9 cellular contexts compared by ENCODE assay signal in the genomic region with DNA sequence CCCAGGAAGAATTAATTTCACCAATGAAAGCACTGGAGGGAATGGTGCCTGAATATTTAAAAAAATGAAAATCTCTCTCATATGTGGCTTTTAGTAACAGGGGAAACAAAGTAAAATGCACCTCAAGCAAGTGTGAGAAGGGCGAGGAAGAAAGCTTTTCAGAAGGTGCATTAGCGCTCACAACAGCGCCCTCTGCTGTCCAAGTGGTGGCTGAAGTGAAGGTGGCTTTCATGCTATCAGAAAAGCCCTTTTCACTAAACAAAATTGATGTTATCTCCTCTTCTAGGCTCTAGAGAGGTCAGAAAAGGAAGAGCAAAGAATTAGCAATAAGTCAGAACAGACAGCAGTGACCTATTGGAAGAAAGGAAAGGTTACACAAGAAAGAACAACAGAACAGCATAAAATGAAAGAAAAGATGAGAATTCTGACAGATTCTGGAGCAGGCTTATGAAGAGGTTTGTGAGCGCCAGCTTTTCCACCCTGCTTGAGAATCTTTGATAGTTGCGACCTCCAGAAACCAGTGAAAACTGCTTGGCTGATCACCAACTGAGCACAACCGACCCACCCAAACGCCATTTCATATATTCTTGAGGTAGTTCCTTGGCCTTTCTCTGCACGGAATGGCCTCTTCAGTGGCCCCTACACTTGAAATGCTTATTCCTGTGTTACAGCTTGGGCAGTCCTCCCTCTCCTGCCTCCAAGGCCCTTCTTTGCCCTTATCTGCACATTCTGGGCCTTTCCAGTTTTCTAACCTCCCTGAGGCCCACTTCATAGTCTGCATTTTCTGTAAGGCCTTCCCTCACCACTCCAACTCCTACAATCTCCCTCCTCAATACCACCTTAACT. TPM values are rescaled to one million over a fixed set of nuclear protein-coding genes. Genes with fewer than 3 reads are reported as not detected.
DNase-seq lines count a peak whose midpoint lies in the region; ATAC-seq and TF ChIP-seq lines count a peak whose summit lies in the region.
"Had no signal": no experiment of that assay in that cellular context is flagged by ENCODE, and none has a peak within 500 bp of the region (broad histone marks: within the 10 kb centered on the region; RNA-seq: fewer than 3 reads in every experiment).

No MANE protein-coding gene starts in this region.

- H3K4me1 Mint-ChIP-seq in CD4-positive, alpha-beta memory T cell, result peaks cover 0 to 7% (median 3%) of the 10 kb centered on the region in 4 donors

- intact Hi-C loops in CD4-positive, alpha-beta memory T cell (cut with micrococcal nuclease), result loop anchor here (1.0 to 2.0 kb wide), 3 partner anchors 174 to 578 kb away; no protein-coding TSS in a partner anchor

- no peak overlapping the region for H3K27ac ChIP-seq in CD4-positive, alpha-beta memory T cell (ENCODE audit: low read depth, low read length)

- no peaks in the 10 kb centered on the region for H3K27me3 ChIP-seq in CD4-positive, alpha-beta memory T cell (ENCODE audit: insufficient read depth, low read length)

- peak; percentile 79 for TF ChIP-seq CTCF in GM20000 (IDR thresholded peaks at IDR 0.05; ENCODE audit: extremely low read depth, missing control alignments)

- H3K9me3 ChIP-seq in CD4-positive, alpha-beta memory T cell (ENCODE audit: control insufficient read depth in 1 of 2, low read length in 2 of 2), result no peaks in the 10 kb centered on the region

- H3K4me1 ChIP-seq in CD4-positive, alpha-beta memory T cell (ENCODE audit: insufficient read depth, low read length), result no peaks in the 10 kb centered on the region

- peak overlapping the region in 1 of 7 donors; percentile 76 for H3K27ac Mint-ChIP-seq in CD4-positive, alpha-beta memory T cell

- no peaks in the 10 kb centered on the region for H3K36me3 ChIP-seq in CD4-positive, alpha-beta memory T cell (ENCODE audit: insufficient read depth, low read length)

- H3K36me3 Mint-ChIP-seq in CD4-positive, alpha-beta memory T cell, result peaks cover 0 to 9% of the 10 kb centered on the region in 2 donors

- CTCF ChIA-PET in CD4-positive, alpha-beta memory T cell (lab: Charles Lee; ENCODE audit: partially characterized antibody), result interaction anchor here (0.9 to 2.4 kb wide), 9 partner anchors 8 to 578 kb away, joined by 3 to 12 read pairs (median 5); no protein-coding TSS in a partner anchor

- H3K4me3 ChIP-seq in CD4-positive, alpha-beta memory T cell (ENCODE audit: low read length in 2 of 2), result no peak overlapping the region

- no peak overlapping the region for H3K4me3 Mint-ChIP-seq in CD4-positive, alpha-beta memory T cell

- peak; percentile 43 to 59 (median 58) for DNase-seq in CD4-positive, alpha-beta memory T cell
- DNase-seq in GM20000 (ENCODE audit: low spot score), result peak; percentile 55
- peak; percentile 32 for DNase-seq in LHCN-M2 (ENCODE audit: low read depth)
- DNase-seq in T-helper 9 cell, result peak; percentile 76
- peak; percentile 74 for DNase-seq in astrocyte of the hippocampus (ENCODE audit: low read depth, low spot score)
- peak; percentile 87 for DNase-seq in inferior parietal cortex (ENCODE audit: extremely low spot score)
- peak; percentile 41 to 52 for DNase-seq in stimulated activated CD4-positive, alpha-beta T cell treated with anti-CD3 and anti-CD28 coated beads, Interleukin-15, amount 100 ng/mL, for 48 hours (ENCODE audit: low read depth in 2 of 2)

- H3K9me3 Mint-ChIP-seq in CD4-positive, alpha-beta memory T cell, result no peaks in the 10 kb centered on the region

- no peak for ATAC-seq in GM21381 (IDR thresholded peaks at IDR 0.05; ENCODE audit: unreplicated experiment)

- POLR2A ChIA-PET in CD4-positive, alpha-beta memory T cell (lab: Charles Lee; ENCODE audit: partially characterized antibody), result interaction anchor here (1.3 kb wide), 1 partner anchor 12 kb away, joined by 3 read pairs; no protein-coding TSS in a partner anchor

- peaks cover 0 to 1% of the 10 kb centered on the region in 2 donors for H3K27me3 Mint-ChIP-seq in CD4-positive, alpha-beta memory T cell

RNA-seq across cellular contexts. Expression of gene SMLR1, which starts 45.3 kb away (rescaled TPM):
- total RNA-seq in CD4-positive, alpha-beta memory T cell, result not detected
- not detected for polyA plus RNA-seq in CD4-positive, alpha-beta memory T cell
- total RNA-seq in LHCN-M2 (2014; rRNA removed), result not detected in 2 replicates
- polyA plus RNA-seq in LHCN-M2 (2012), result not detected
- total RNA-seq: T-helper 1 cell treated with Interleukin-12 subunit alpha and Interleukin-12 subunit beta and Interleukin-4 antibody, amounts not matched to agents 30 ng/mL and 1 ng/mL, for 36 hours had no signal

Comparison
In these comparisons a context has a peak if more than half of its experiments do, and no peak if none do; other contexts are left out.
1. DNase-seq: peak in every context shown above with its lines; median percentile 87 in inferior parietal cortex; 76 in T-helper 9 cell; 74 in astrocyte of the hippocampus; 58 in CD4-positive, alpha-beta memory T cell; 55 in GM20000; 46 in stimulated activated CD4-positive, alpha-beta T cell treated with anti-CD3 and anti-CD28 coated beads, Interleukin-15, amount 100 ng/mL, for 48 hours; 32 in LHCN-M2.